27 cellular contexts compared by ENCODE assay signal in genomic region chr10:101612872-101613271, GRCh38.
"Had no signal": no experiment of that assay in that cellular context is flagged by ENCODE, and none has a peak within 500 bp of the region (broad histone marks: within the 10 kb centered on the region; RNA-seq: fewer than 3 reads in every experiment).

No MANE protein-coding gene starts in this region.

- ATAC-seq: gastrocnemius medialis, psoas muscle had no signal

- H3K9me3 ChIP-seq: ascending aorta, gastrocnemius medialis, left ventricle myocardium inferior, psoas muscle, right atrium auricular region, suprapubic skin, tibial nerve had no signal

- H3K9ac ChIP-seq: parathyroid adenoma had no signal

- H3K9me3 Mint-ChIP-seq: activated naive CD4-positive, alpha-beta T cell treated with anti-CD3 and anti-CD28 coated beads for 36 hours; activated naive CD8-positive, alpha-beta T cell treated with anti-CD3 and anti-CD28 coated beads, Interleukin-2, amount 10 ng/mL, durations not matched to agents 7 days and 5 days; activated T-helper 1 cell treated with anti-CD3 and anti-CD28 coated beads, Interleukin-12 subunit alpha, Interleukin-12 subunit beta, Interleukin-2, Interleukin-4 antibody, amounts not matched to agents 30 ng/mL and 10 ng/mL and 1 ng/mL, durations not matched to agents 14 hours and 24 hours and 36 hours; brain; dendritic cell treated with granulocyte-macrophage colony-stimulating factor and Interleukin-4, amounts not matched to agents 40 ng/mL and 50 ng/mL, for 4 days; naive B cell had no signal

- H3K27me3 ChIP-seq: ascending aorta, gastrocnemius medialis, right atrium auricular region, suprapubic skin, tibial nerve had no signal

- H3K4me2 ChIP-seq: smooth muscle cell had no signal

- H3K4me3 ChIP-seq: ascending aorta, gastrocnemius medialis, left ventricle myocardium inferior, psoas muscle, right atrium auricular region, smooth muscle cell, suprapubic skin, tibial nerve had no signal

- H3K4me3 Mint-ChIP-seq: activated naive CD4-positive, alpha-beta T cell treated with anti-CD3 and anti-CD28 coated beads for 36 hours; activated naive CD8-positive, alpha-beta T cell treated with anti-CD3 and anti-CD28 coated beads, Interleukin-2, amount 10 ng/mL, durations not matched to agents 7 days and 5 days; activated T-helper 1 cell treated with anti-CD3 and anti-CD28 coated beads, Interleukin-12 subunit alpha, Interleukin-12 subunit beta, Interleukin-2, Interleukin-4 antibody, amounts not matched to agents 30 ng/mL and 10 ng/mL and 1 ng/mL, durations not matched to agents 14 hours and 24 hours and 36 hours; dendritic cell treated with granulocyte-macrophage colony-stimulating factor and Interleukin-4, amounts not matched to agents 40 ng/mL and 50 ng/mL, for 4 days; naive B cell had no signal

- H3K27me3 Mint-ChIP-seq: activated naive CD8-positive, alpha-beta T cell treated with anti-CD3 and anti-CD28 coated beads, Interleukin-2, amount 10 ng/mL, durations not matched to agents 7 days and 5 days; dendritic cell treated with granulocyte-macrophage colony-stimulating factor and Interleukin-4, amounts not matched to agents 40 ng/mL and 50 ng/mL, for 4 days; naive B cell had no signal

- H3K27ac ChIP-seq: ascending aorta, gastrocnemius medialis, left ventricle myocardium inferior, parathyroid adenoma, psoas muscle, right atrium auricular region, suprapubic skin had no signal

- H3K27ac Mint-ChIP-seq: activated naive CD8-positive, alpha-beta T cell treated with anti-CD3 and anti-CD28 coated beads, Interleukin-2, amount 10 ng/mL, durations not matched to agents 7 days and 5 days; activated T-helper 1 cell treated with anti-CD3 and anti-CD28 coated beads, Interleukin-12 subunit alpha, Interleukin-12 subunit beta, Interleukin-2, Interleukin-4 antibody, amounts not matched to agents 30 ng/mL and 10 ng/mL and 1 ng/mL, durations not matched to agents 14 hours and 24 hours and 36 hours had no signal

- DNase-seq: activated CD4-positive, alpha-beta T cell treated with anti-CD3 and anti-CD28 coated beads for 48 hours; activated CD4-positive, alpha-beta T cell treated with anti-CD3 and anti-CD28 coated beads, Interleukin-2, amount 50 U/mL, for 48 hours; activated effector memory CD4-positive, alpha-beta T cell treated with anti-CD3 and anti-CD28 coated beads, Interleukin-2, amount 50 U/mL, for 16 hours; activated naive CD4-positive, alpha-beta T cell treated with anti-CD3 and anti-CD28 coated beads for 36 hours; central memory CD4-positive, alpha-beta T cell; effector CD8-positive, alpha-beta T cell; erythroblast; gastrocnemius medialis; glutamatergic neuron; left ventricle myocardium inferior; naive B cell; occipital lobe; psoas muscle; stimulated activated CD4-positive, alpha-beta T cell treated with anti-CD3 and anti-CD28 coated beads, Interleukin-1b, Interleukin-23, amount 100 ng/mL, for 48 hours; stimulated activated CD4-positive, alpha-beta T cell treated with anti-CD3 and anti-CD28 coated beads, Interleukin-4, amount 100 ng/mL, for 4 hours; stimulated activated CD8-positive, alpha-beta memory T cell treated with anti-CD3 and anti-CD28 coated beads, Interleukin-4, amount 100 ng/mL, for 48 hours; stimulated activated naive CD4-positive, alpha-beta T cell had no signal

- H3K4me1 ChIP-seq: ascending aorta, gastrocnemius medialis, psoas muscle, suprapubic skin had no signal

- H2AFZ ChIP-seq: parathyroid adenoma had no signal
